Comparison of ENCODE assay signal across 8 cellular contexts in genomic region chr6:10800810-10801209, GRCh38. TPM values are rescaled to one million over a fixed set of nuclear protein-coding genes. Genes with fewer than 3 reads are reported as not detected.
DNase-seq lines count a peak whose midpoint lies in the region; ATAC-seq and TF ChIP-seq lines count a peak whose summit lies in the region.

No MANE protein-coding gene starts in this region.

- TF ChIP-seq CTCF in epithelial cell of esophagus (IDR thresholded peaks at IDR 0.05; ENCODE audit: insufficient read depth, low read depth, low read length, missing control alignments): no peak
- no peak for TF ChIP-seq CTCF in sigmoid colon (IDR thresholded peaks at IDR 0.05)

- no peak overlapping the region for H3K23ac ChIP-seq in mesendoderm (ENCODE audit: low read length)

- no peak for TF ChIP-seq EP300 in sigmoid colon (IDR thresholded peaks at IDR 0.05)

- no peak overlapping the region for H3K4ac ChIP-seq in mesendoderm (ENCODE audit: low read depth, low read length)

- H4K8ac ChIP-seq in mesendoderm (ENCODE audit: low read depth, low read length): no peak overlapping the region

- H2BK15ac ChIP-seq in mesendoderm (replicated peaks; ENCODE audit: low read depth): no peak overlapping the region

- H3K27ac ChIP-seq in mesendoderm (ENCODE audit: low read depth, low read length) (no peak overlapping the region), sigmoid colon (no peak overlapping the region)

- H2BK120ac ChIP-seq in mesendoderm (ENCODE audit: low read depth, low read length): no peak overlapping the region

- H3K4me3 ChIP-seq in MG63: no peak overlapping the region
- no peak overlapping the region for H3K4me3 ChIP-seq in epithelial cell of esophagus (ENCODE audit: low read length)
- no peak overlapping the region for H3K4me3 ChIP-seq in mesendoderm (ENCODE audit: low read length)
- no peak overlapping the region for H3K4me3 ChIP-seq in sigmoid colon

- no peak overlapping the region for H3K18ac ChIP-seq in mesendoderm (ENCODE audit: low read length)

- DNase-seq in ELR (ENCODE audit: low read depth) (peak; percentile 75), MG63 (peak; percentile 37), epithelial cell of esophagus (ENCODE audit: low read depth) (peak; percentile 83), mesendoderm (peak; percentile 28), sigmoid colon (no peak), GOT3 (lab: John Stamatoyannopoulos, UW) (no peak)
- no peak for DNase-seq in activated CD8-positive, alpha-beta memory T cell treated with anti-CD3 and anti-CD28 coated beads for 24 hours

- H3K4me1 ChIP-seq in mesendoderm (ENCODE audit: control insufficient read depth, low read depth, low read length) (no peaks in the 10 kb centered on the region), sigmoid colon (no peaks in the 10 kb centered on the region)

- H3K4me2 ChIP-seq in mesendoderm (ENCODE audit: low read length): no peak overlapping the region

- H3K79me1 ChIP-seq in mesendoderm (ENCODE audit: low read length): no peaks in the 10 kb centered on the region

- no peak overlapping the region for H2BK5ac ChIP-seq in mesendoderm (ENCODE audit: low read length)

- no peaks in the 10 kb centered on the region for H3K9me3 ChIP-seq in MG63
- no peaks in the 10 kb centered on the region for H3K9me3 ChIP-seq in sigmoid colon

- no peak overlapping the region for H3K9ac ChIP-seq in mesendoderm (ENCODE audit: low read length)

- no peak for ATAC-seq in HG03039 (IDR thresholded peaks at IDR 0.05; ENCODE audit: unreplicated experiment)

- WGBS in mesendoderm (ENCODE audit: extremely low coverage, insufficient coverage, low lambda C conversion rate): no CpG with 5 or more reads among the region's 3 CpGs
- 59 to 74% methylated on average over 3 of the region's 3 CpGs for WGBS in sigmoid colon, 2 donors

- no peaks in the 10 kb centered on the region for H3K79me2 ChIP-seq in mesendoderm (ENCODE audit: control insufficient read depth, insufficient read depth, low read length)

- no peak overlapping the region for H2AK5ac ChIP-seq in mesendoderm (ENCODE audit: low read length)

- intact Hi-C loops in sigmoid colon (cut with DNase I): loop anchor here (1.0 to 2.0 kb wide), 2 partner anchors 106 to 291 kb away; partner anchors contain the start of genes C6orf52 and PAK1IP1

- H4K5ac ChIP-seq in mesendoderm (ENCODE audit: low read length): no peak overlapping the region

- H3K27me3 ChIP-seq in MG63: no peaks in the 10 kb centered on the region
- H3K27me3 ChIP-seq in mesendoderm (ENCODE audit: insufficient read depth, low read length, poor library complexity): no peaks in the 10 kb centered on the region
- H3K27me3 ChIP-seq in sigmoid colon: no peaks in the 10 kb centered on the region

- no peak for TF ChIP-seq POLR2A in sigmoid colon (IDR thresholded peaks at IDR 0.05)

- H3K36me3 ChIP-seq in MG63: no peaks in the 10 kb centered on the region
- no peaks in the 10 kb centered on the region for H3K36me3 ChIP-seq in mesendoderm (ENCODE audit: control insufficient read depth, insufficient read depth, low read length)
- no peaks in the 10 kb centered on the region for H3K36me3 ChIP-seq in sigmoid colon

- no peak overlapping the region for H3K56ac ChIP-seq in mesendoderm (ENCODE audit: low read length)

RNA-seq across cellular contexts. Expression of gene MAK, which starts 37.5 kb away (rescaled TPM):
- total RNA-seq in MG63 (2014; rRNA removed; shearing (Covaris generic); ENCODE audit: low replicate concordance): 0.13 TPM in 1 of 2 replicates, not detected in the other
- polyA plus RNA-seq in mesendoderm (2013, experiment 1 of 2): 0.11 TPM
- 0.06 TPM for polyA plus RNA-seq in mesendoderm (2013, experiment 2 of 2)
- under 1 TPM in 1 of 4 donors, not detected in 3; 0.36 TPM for total RNA-seq in sigmoid colon
- under 1 TPM in 1 of 3 donors, not detected in 2; 0.03 TPM for polyA plus RNA-seq in sigmoid colon

RNA-seq across cellular contexts. Expression of gene TMEM14B, which starts 53.2 kb away (rescaled TPM):
- 404 and 423 TPM in 2 replicates for total RNA-seq in MG63 (2014; rRNA removed; shearing (Covaris generic); ENCODE audit: low replicate concordance)
- polyA plus RNA-seq in mesendoderm (2013, experiment 1 of 2): 112 TPM
- 114 TPM for polyA plus RNA-seq in mesendoderm (2013, experiment 2 of 2)
- 100 to 1,000 TPM in 2 of 4 donors, 10 to 100 TPM in 2; 51.5 to 124 (median 98.2) TPM for total RNA-seq in sigmoid colon
- 10 to 100 TPM; 55.7 to 97.3 (median 79.8) TPM for polyA plus RNA-seq in sigmoid colon

Comparison
In these comparisons a context has a peak if more than half of its experiments do, and no peak if none do; other contexts are left out.
1. DNase-seq: peak in ELR (single experiment), MG63 (single experiment), epithelial cell of esophagus (single experiment) and mesendoderm (single experiment); none in sigmoid colon (single experiment), GOT3 (single experiment) and activated CD8-positive, alpha-beta memory T cell treated with anti-CD3 and anti-CD28 coated beads for 24 hours (single experiment).